In genomic region chr7:102609734-102610133, GRCh38 we compare ENCODE assay signal across 16 cellular contexts. TPM values are rescaled to one million over a fixed set of nuclear protein-coding genes. Genes with fewer than 3 reads are reported as not detected.
"Had no signal": no experiment of that assay in that cellular context is flagged by ENCODE, and none has a peak within 500 bp of the region (broad histone marks: within the 10 kb centered on the region; RNA-seq: fewer than 3 reads in every experiment).

No MANE protein-coding gene starts in this region.

RNA-seq across cellular contexts. Expression of gene SPDYE2B, which starts 40.4 kb away (rescaled TPM):
- total RNA-seq: naive thymus-derived CD4-positive, alpha-beta T cell; natural killer cell; neural crest cell; omental fat pad; osteocyte; pancreas; posterior vena cava; prostate gland; pulmonary artery endothelial cell; right atrium auricular region; smooth muscle cell; spleen; suprapubic skin; transverse colon; ureter; vagina had no signal
- polyA plus RNA-seq: naive thymus-derived CD4-positive, alpha-beta T cell; pancreas; smooth muscle cell; spleen had no signal

RNA-seq across cellular contexts. Expression of gene SPDYE2, which starts 58.7 kb away (rescaled TPM):
- total RNA-seq: neural crest cell, omental fat pad, osteocyte, posterior vena cava, pulmonary artery endothelial cell, smooth muscle cell, transverse colon, vagina had no signal
